Comparison of ENCODE assay signal across 20 cellular contexts in genomic region chr7:38242814-38243213, GRCh38.
"Had no signal": no experiment of that assay in that cellular context is flagged by ENCODE, and none has a peak within 500 bp of the region (broad histone marks: within the 10 kb centered on the region; RNA-seq: fewer than 3 reads in every experiment).

No MANE protein-coding gene starts in this region.

- H3K4me3 ChIP-seq: right lobe of liver, skin epidermis, testis, uterus had no signal

- H3K4me3 Mint-ChIP-seq: activated CD4-positive, alpha-beta T cell treated with anti-CD3 and anti-CD28 coated beads, Interleukin-2, amount 10 ng/mL, durations not matched to agents 7 days and 5 days; activated naive CD8-positive, alpha-beta T cell; nephron progenitor cell; stimulated activated memory B cell treated with anti-CD40 and anti-IgM and Interleukin-4, amounts not matched to agents 10 μg/mL and 1 μg/mL and 100 μg/mL, for 72 hours had no signal

- ATAC-seq: esophagus mucosa; left lobe of liver; stimulated activated memory B cell treated with anti-CD40 and anti-IgM and Interleukin-4, amounts not matched to agents 10 μg/mL and 1 μg/mL and 100 μg/mL, for 72 hours had no signal

- DNase-seq: activated CD4-positive, alpha-beta T cell treated with anti-CD3 and anti-CD28 coated beads, Interleukin-2, amount 10 ng/mL, durations not matched to agents 7 days and 5 days; activated CD4-positive, CD25-positive, alpha-beta regulatory T cell treated with anti-CD3 and anti-CD28 coated beads, Interleukin-2, amount 50 U/mL, for 72 hours; activated naive CD4-positive, alpha-beta T cell; central memory CD4-positive, alpha-beta T cell; effector memory CD4-positive, alpha-beta T cell; foreskin melanocyte; midbrain; nephron progenitor cell; nucleus accumbens; right lobe of liver; stimulated activated CD4-positive, alpha-beta T cell treated with anti-CD3 and anti-CD28 coated beads, Interleukin-2, amount 100 ng/mL, for 24 hours; testis; trophoblast cell; uterus; WERI-Rb-1 had no signal

- H3K27ac ChIP-seq: right lobe of liver, skin epidermis, testis, uterus, WERI-Rb-1 had no signal

- H3K27ac Mint-ChIP-seq: activated CD4-positive, alpha-beta T cell treated with anti-CD3 and anti-CD28 coated beads, Interleukin-2, amount 10 ng/mL, durations not matched to agents 7 days and 5 days; activated naive CD8-positive, alpha-beta T cell; nephron progenitor cell; stimulated activated memory B cell treated with anti-CD40 and anti-IgM and Interleukin-4, amounts not matched to agents 10 μg/mL and 1 μg/mL and 100 μg/mL, for 72 hours had no signal

- H3K36me3 ChIP-seq: right lobe of liver, uterus, WERI-Rb-1 had no signal

- H3K9me3 Mint-ChIP-seq: activated CD4-positive, alpha-beta T cell treated with anti-CD3 and anti-CD28 coated beads, Interleukin-2, amount 10 ng/mL, durations not matched to agents 7 days and 5 days; nephron progenitor cell; stimulated activated memory B cell treated with anti-CD40 and anti-IgM and Interleukin-4, amounts not matched to agents 10 μg/mL and 1 μg/mL and 100 μg/mL, for 72 hours had no signal

- H3K36me3 Mint-ChIP-seq: activated naive CD8-positive, alpha-beta T cell; stimulated activated memory B cell treated with anti-CD40 and anti-IgM and Interleukin-4, amounts not matched to agents 10 μg/mL and 1 μg/mL and 100 μg/mL, for 72 hours had no signal

- H3K27me3 Mint-ChIP-seq: activated CD4-positive, alpha-beta T cell treated with anti-CD3 and anti-CD28 coated beads, Interleukin-2, amount 10 ng/mL, durations not matched to agents 7 days and 5 days; activated naive CD8-positive, alpha-beta T cell had no signal

- H3K9me3 ChIP-seq: right lobe of liver, testis, uterus had no signal

- H3K27me3 ChIP-seq: right lobe of liver, testis, uterus had no signal

- H3K4me1 ChIP-seq: right lobe of liver, testis, uterus had no signal

- H3K4me1 Mint-ChIP-seq: stimulated activated memory B cell treated with anti-CD40 and anti-IgM and Interleukin-4, amounts not matched to agents 10 μg/mL and 1 μg/mL and 100 μg/mL, for 72 hours had no signal
